26 cellular contexts compared by ENCODE assay signal in the genomic region with DNA sequence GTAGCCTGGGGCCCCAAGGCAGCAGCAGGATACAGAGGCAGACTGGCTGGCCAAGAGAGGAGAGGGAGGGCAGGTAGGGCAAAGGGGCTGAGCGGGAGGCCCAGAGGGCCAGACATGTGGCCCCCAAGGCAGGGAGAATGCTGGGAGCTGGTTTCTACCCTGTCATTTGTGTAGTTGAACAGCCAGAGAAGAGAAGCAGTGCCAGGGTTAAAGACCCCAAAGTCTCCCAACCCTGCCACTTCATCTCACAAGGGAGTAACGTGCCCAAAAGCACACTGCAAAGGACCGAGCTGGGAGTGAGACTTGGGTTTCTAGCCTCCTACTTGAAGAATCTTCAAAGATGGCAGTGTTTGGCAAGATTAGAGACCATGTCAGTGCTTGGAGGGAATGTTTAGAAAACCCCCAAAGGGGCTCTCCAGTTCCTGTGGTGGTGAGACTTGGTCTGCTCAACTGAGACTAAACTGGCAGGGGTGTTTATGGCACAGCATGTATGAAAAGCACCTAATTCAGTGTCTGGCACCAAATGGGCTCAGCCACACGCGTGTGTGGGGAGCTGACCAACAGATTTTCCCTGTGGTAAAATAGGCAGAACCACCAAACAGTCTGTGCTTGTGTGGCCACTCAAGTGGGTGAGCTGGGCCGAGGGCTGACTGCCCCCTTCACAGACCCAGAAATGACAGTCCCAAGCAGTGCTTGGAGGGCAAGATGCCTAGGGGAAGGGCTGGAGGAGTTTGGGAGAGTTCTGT.
DNase-seq lines count a peak whose midpoint lies in the region; ATAC-seq, FAIRE-seq and TF ChIP-seq lines count a peak whose summit lies in the region.
"Had no signal": no experiment of that assay in that cellular context is flagged by ENCODE, and none has a peak within 500 bp of the region (broad histone marks: within the 10 kb centered on the region; RNA-seq: fewer than 3 reads in every experiment).

No MANE protein-coding gene starts in this region.

- no peak overlapping the region for H4K12ac ChIP-seq in trophoblast cell (ENCODE audit: low read depth, low read length)

- H4K91ac ChIP-seq in trophoblast cell (ENCODE audit: low read depth, low read length) = no peak overlapping the region

- H3K27ac ChIP-seq in GM12878 (ENCODE audit: control insufficient read depth, insufficient read depth) (no peak overlapping the region; the same call in 1 of the 2 replicates), trophoblast cell (ENCODE audit: low read depth, low read length) (no peak overlapping the region), GM23248 (no peak overlapping the region)

- H3K79me1 ChIP-seq in trophoblast cell (ENCODE audit: low read length) = peaks cover 3% of the 10 kb centered on the region

- SMC1A ChIA-PET in GM12878 (lab: Charles Lee; ENCODE audit: uncharacterized antibody, unreplicated experiment) = interaction anchor here (0.7 kb wide), 1 partner anchor 86 kb away, joined by 3 read pairs; no protein-coding TSS in a partner anchor

- H3K9ac ChIP-seq in GM12878 (ENCODE audit: control insufficient read depth, insufficient read depth, low read length) (no peak overlapping the region), trophoblast cell (ENCODE audit: low read length) (no peak overlapping the region), GM23248 (no peak overlapping the region)

- H2AFZ ChIP-seq in GM12878 (ENCODE audit: control insufficient read depth, low read depth, low read length) = no peak overlapping the region
- H2AFZ ChIP-seq in trophoblast cell (ENCODE audit: insufficient read depth, low read length, poor library complexity) = no peak overlapping the region
- H2AFZ ChIP-seq in GM23248 = no peak overlapping the region

- no peaks in the 10 kb centered on the region for H3K27me3 ChIP-seq in GM12878 (replicated peaks in 1 of 2; ENCODE audit: control insufficient read depth in 2 of 2, insufficient read depth in 2 of 2, low read length in 1 of 2)
- H3K27me3 ChIP-seq in trophoblast cell (ENCODE audit: insufficient read depth, low read length) = no peaks in the 10 kb centered on the region
- H3K27me3 ChIP-seq in GM23248 (replicated peaks; ENCODE audit: insufficient read depth) = no peaks in the 10 kb centered on the region

- no peaks in the 10 kb centered on the region for H3F3A ChIP-seq in GM23248 (ENCODE audit: insufficient read depth)

- H3K4me2 ChIP-seq in GM12878 (ENCODE audit: control insufficient read depth, insufficient read depth) (no peak overlapping the region), trophoblast cell (ENCODE audit: low read length) (no peak overlapping the region), GM23248 (ENCODE audit: unreplicated experiment) (no peak overlapping the region)

- POLR2A ChIA-PET in GM12878 (lab: Charles Lee) = no interaction called here

- in situ Hi-C loops in GM12878 (cut with MboI) (no loop called here), GM23248 (cut with MboI) (loop anchor here (10.0 kb wide), 1 partner anchor 55 kb away; no protein-coding TSS in a partner anchor)

- no peaks in the 10 kb centered on the region for H3K27me3 Mint-ChIP-seq in activated naive CD8-positive, alpha-beta T cell treated with anti-CD3 and anti-CD28 coated beads, Interleukin-2, amount 50 U/mL, for 24 hours
- no peaks in the 10 kb centered on the region for H3K27me3 Mint-ChIP-seq in activated naive CD8-positive, alpha-beta T cell treated with anti-CD3 and anti-CD28 coated beads for 36 hours
- H3K27me3 Mint-ChIP-seq in neural crest cell (ENCODE audit: low read depth) = no peaks in the 10 kb centered on the region
- H3K27me3 Mint-ChIP-seq: CD4-positive, alpha-beta T cell had no signal

- H4K8ac ChIP-seq in trophoblast cell (ENCODE audit: low read depth, low read length) = no peak overlapping the region

- no peak overlapping the region for H3K4me3 Mint-ChIP-seq in activated naive CD8-positive, alpha-beta T cell treated with anti-CD3 and anti-CD28 coated beads, Interleukin-2, amount 50 U/mL, for 24 hours
- no peak overlapping the region for H3K4me3 Mint-ChIP-seq in activated naive CD8-positive, alpha-beta T cell treated with anti-CD3 and anti-CD28 coated beads for 36 hours
- no peak overlapping the region for H3K4me3 Mint-ChIP-seq in neural crest cell
- H3K4me3 Mint-ChIP-seq: CD4-positive, alpha-beta T cell had no signal

- H3K4me1 ChIP-seq in GM12878 (ENCODE audit: control insufficient read depth, insufficient read depth, low read length) (peaks cover 17% of the 10 kb centered on the region), trophoblast cell (ENCODE audit: control insufficient read depth in 1 of 2, insufficient read depth in 2 of 2, low read length in 2 of 2) (peaks cover 15 to 18% of the 10 kb centered on the region in 2 experiments), GM23248 (ENCODE audit: insufficient read depth) (no peaks in the 10 kb centered on the region)
- H3K4me1 ChIP-seq: Caco-2 had no signal

- H2BK5ac ChIP-seq in trophoblast cell (ENCODE audit: low read depth, low read length, poor library complexity) = no peak overlapping the region

- H3K27ac Mint-ChIP-seq in activated naive CD8-positive, alpha-beta T cell treated with anti-CD3 and anti-CD28 coated beads, Interleukin-2, amount 50 U/mL, for 24 hours = peak overlapping the region; percentile 42
- H3K27ac Mint-ChIP-seq in activated naive CD8-positive, alpha-beta T cell treated with anti-CD3 and anti-CD28 coated beads for 36 hours = no peak overlapping the region
- peak overlapping the region; percentile 50 for H3K27ac Mint-ChIP-seq in neural crest cell (ENCODE audit: unreplicated experiment)
- H3K27ac Mint-ChIP-seq: CD4-positive, alpha-beta T cell had no signal

- H3K79me2 ChIP-seq in GM12878 (ENCODE audit: control insufficient read depth, insufficient read depth, low read length) (no peaks in the 10 kb centered on the region), trophoblast cell (ENCODE audit: control insufficient read depth, insufficient read depth, low read length, poor library complexity) (no peaks in the 10 kb centered on the region), GM23248 (ENCODE audit: insufficient read depth) (no peaks in the 10 kb centered on the region)

- TF ChIP-seq POLR2A in GM12878 (IDR thresholded peaks at IDR 0.05; ENCODE audit: low read depth, low read length) = no peak; the same call in 1 of the 2 replicates

- intact Hi-C loops in GM12878 (cut with micrococcal nuclease; ENCODE audit: unreplicated experiment) = no loop called here

- H3K9me3 ChIP-seq in GM12878 (replicated peaks; ENCODE audit: control insufficient read depth, insufficient read depth, low read length) (no peaks in the 10 kb centered on the region), trophoblast cell (ENCODE audit: insufficient read depth, low read depth, low read length) (peaks cover 2% of the 10 kb centered on the region), GM23248 (ENCODE audit: low read depth) (no peaks in the 10 kb centered on the region)
- H3K9me3 ChIP-seq: Caco-2 had no signal

- H3K9me3 Mint-ChIP-seq in activated naive CD8-positive, alpha-beta T cell treated with anti-CD3 and anti-CD28 coated beads, Interleukin-2, amount 50 U/mL, for 24 hours = no peaks in the 10 kb centered on the region
- no peaks in the 10 kb centered on the region for H3K9me3 Mint-ChIP-seq in activated naive CD8-positive, alpha-beta T cell treated with anti-CD3 and anti-CD28 coated beads for 36 hours
- no peaks in the 10 kb centered on the region for H3K9me3 Mint-ChIP-seq in neural crest cell
- H3K9me3 Mint-ChIP-seq: CD4-positive, alpha-beta T cell had no signal

- no peak for FAIRE-seq in GM12878 (lab: Jason Lieb, UNC)
- FAIRE-seq: GM19239 had no signal

- TF ChIP-seq CTCF in GM12878 (IDR thresholded peaks at IDR 0.05 in 2 of 3, conservative IDR thresholded peaks at IDR 0.05 in 1 of 3; ENCODE audit: control insufficient read depth in 2 of 3, extremely low read depth in 1 of 3, insufficient read depth in 1 of 3, low read depth in 3 of 3, low read length in 3 of 3) (no peak), neural crest cell (conservative IDR thresholded peaks at IDR 0.05) (no peak)

- peaks cover 38% of the 10 kb centered on the region for H3K36me3 Mint-ChIP-seq in activated naive CD8-positive, alpha-beta T cell treated with anti-CD3 and anti-CD28 coated beads, Interleukin-2, amount 50 U/mL, for 24 hours (ENCODE audit: low read depth)
- peaks cover 14% of the 10 kb centered on the region for H3K36me3 Mint-ChIP-seq in activated naive CD8-positive, alpha-beta T cell treated with anti-CD3 and anti-CD28 coated beads for 36 hours
- peaks cover 11% of the 10 kb centered on the region for H3K36me3 Mint-ChIP-seq in neural crest cell (ENCODE audit: low read depth)

- peaks cover 4% of the 10 kb centered on the region for H3K4me1 Mint-ChIP-seq in activated naive CD8-positive, alpha-beta T cell treated with anti-CD3 and anti-CD28 coated beads, Interleukin-2, amount 50 U/mL, for 24 hours
- H3K4me1 Mint-ChIP-seq in activated naive CD8-positive, alpha-beta T cell treated with anti-CD3 and anti-CD28 coated beads for 36 hours = no peaks in the 10 kb centered on the region
- no peaks in the 10 kb centered on the region for H3K4me1 Mint-ChIP-seq in neural crest cell

- H3K4me3 ChIP-seq in GM12878 (no peak overlapping the region), trophoblast cell (ENCODE audit: low read depth, low read length) (no peak overlapping the region), GM23248 (no peak overlapping the region)

- no peak for TF ChIP-seq RAD21 in GM12878 (IDR thresholded peaks at IDR 0.05; ENCODE audit: insufficient read depth, low read depth, low read length)

- CTCF ChIA-PET in GM12878 (lab: Yijun Ruan, JAX) = interaction anchor here (0.6 kb wide), 1 partner anchor 31 kb away, joined by 3 read pairs; no protein-coding TSS in a partner anchor

- BruUV-seq in GM12878 (replicated peaks; lab: Mats Ljungman, UMichigan) = no TSS peak

- no peaks in the 10 kb centered on the region; the same call in 1 of the 2 replicates for H4K20me1 ChIP-seq in GM12878 (ENCODE audit: control insufficient read depth, insufficient read depth)
- no peaks in the 10 kb centered on the region for H4K20me1 ChIP-seq in GM23248 (ENCODE audit: insufficient read depth)

- no peak overlapping the region for H3K18ac ChIP-seq in trophoblast cell (ENCODE audit: low read length)

- H2AK5ac ChIP-seq in trophoblast cell (ENCODE audit: low read length) = no peak overlapping the region

- H2BK12ac ChIP-seq in trophoblast cell (ENCODE audit: low read length) = no peak overlapping the region

- H2BK120ac ChIP-seq in trophoblast cell (ENCODE audit: insufficient read depth, low read length, poor library complexity) = no peak overlapping the region

- H3K23ac ChIP-seq in trophoblast cell (ENCODE audit: low read length) = no peak overlapping the region

- no peak for TF ChIP-seq EP300 in GM12878 (IDR thresholded peaks at IDR 0.05; ENCODE audit: borderline replicate concordance in 1 of 2, control insufficient read depth in 1 of 2, low read depth in 2 of 2, low read length in 2 of 2)

- WGBS in GM12878 (ENCODE audit: insufficient coverage, insufficient replicate concordance, low lambda C conversion rate, missing lambda C conversion rate) = 94% methylated on average over 6 of the region's 6 CpGs
- no CpG with 5 or more reads among the region's 6 CpGs for WGBS in trophoblast cell (ENCODE audit: extremely low coverage, insufficient coverage, insufficient read length)
- WGBS in GM23248 (ENCODE audit: low coverage in 1 of 2, low lambda C conversion rate in 2 of 2, missing lambda C conversion rate in 2 of 2), 2 experiments = 89 to 90% methylated on average over 6 of the region's 6 CpGs

- H3K9me2 ChIP-seq in GM23248 (ENCODE audit: insufficient read depth) = no peaks in the 10 kb centered on the region

- RAD21 ChIA-PET in GM12878 (lab: Charles Lee; ENCODE audit: unreplicated experiment) = no interaction called here

- no peak for ATAC-seq in activated naive CD8-positive, alpha-beta T cell treated with anti-CD3 and anti-CD28 coated beads, Interleukin-2, amount 50 U/mL, for 24 hours
- peak; percentile 15; the same call in 2 of the 3 replicates for ATAC-seq in GM12878
- ATAC-seq in GM21576 (IDR thresholded peaks at IDR 0.05; ENCODE audit: unreplicated experiment) = no peak
- ATAC-seq: HCT116 had no signal

- H3K4ac ChIP-seq in trophoblast cell (ENCODE audit: low read depth, low read length) = no peak overlapping the region

- no peak overlapping the region for H3K14ac ChIP-seq in trophoblast cell (ENCODE audit: low read length)

- no peak for DNase-seq in activated naive CD8-positive, alpha-beta T cell treated with anti-CD3 and anti-CD28 coated beads, Interleukin-2, amount 50 U/mL, for 24 hours
- DNase-seq in activated naive CD8-positive, alpha-beta T cell treated with anti-CD3 and anti-CD28 coated beads for 36 hours = no peak
- DNase-seq in GM12878 (ENCODE audit: low read depth, low spot score) (peak; percentile 1), neural crest cell (ENCODE audit: low read depth, low spot score) (no peak), trophoblast cell (no peak), GM23248 (no peak)
- no peak for DNase-seq in stimulated activated CD8-positive, alpha-beta memory T cell treated with anti-CD3 and anti-CD28 coated beads, Interleukin-4, amount 100 ng/mL, for 48 hours
- DNase-seq: 8988T; Caco-2; CD4-positive, alpha-beta T cell; DMS153; GDM1; GOT3; KG1; MV-4-11; NCI-H1417; NCI-H187; NCI-H2107; NCI-H2227 treated with DMSO at 0.1 percent for 48 hours; NCI-H510A treated with DMSO at 0.1 percent for 48 hours; NCI-H82; OCI-M1; Right ventricle myocardium superior had no signal

- H3K36me3 ChIP-seq in GM12878 (ENCODE audit: control insufficient read depth in 2 of 2, insufficient read depth in 2 of 2, low read length in 1 of 2) (peaks cover 38 to 45% of the 10 kb centered on the region in 2 experiments; a peak in 3 of 4 replicates), trophoblast cell (ENCODE audit: control insufficient read depth in 1 of 2, insufficient read depth in 2 of 2, low read length in 2 of 2) (peaks cover 54 to 64% of the 10 kb centered on the region in 2 experiments), GM23248 (ENCODE audit: low read depth) (peaks cover 25% of the 10 kb centered on the region; the same call in 1 of the 2 replicates)
